ENCODE assay signal across 8 cellular contexts in genomic region chr17:75896360-75897075, GRCh38. TPM values are rescaled to one million over a fixed set of nuclear protein-coding genes. Genes with fewer than 3 reads are reported as not detected.
A peak's percentile ranks its signal among the peaks of the same experiment; 100 is the strongest.
DNase-seq lines count a peak whose midpoint lies in the region; ATAC-seq and TF ChIP-seq lines count a peak whose summit lies in the region.

A gene with protein sequence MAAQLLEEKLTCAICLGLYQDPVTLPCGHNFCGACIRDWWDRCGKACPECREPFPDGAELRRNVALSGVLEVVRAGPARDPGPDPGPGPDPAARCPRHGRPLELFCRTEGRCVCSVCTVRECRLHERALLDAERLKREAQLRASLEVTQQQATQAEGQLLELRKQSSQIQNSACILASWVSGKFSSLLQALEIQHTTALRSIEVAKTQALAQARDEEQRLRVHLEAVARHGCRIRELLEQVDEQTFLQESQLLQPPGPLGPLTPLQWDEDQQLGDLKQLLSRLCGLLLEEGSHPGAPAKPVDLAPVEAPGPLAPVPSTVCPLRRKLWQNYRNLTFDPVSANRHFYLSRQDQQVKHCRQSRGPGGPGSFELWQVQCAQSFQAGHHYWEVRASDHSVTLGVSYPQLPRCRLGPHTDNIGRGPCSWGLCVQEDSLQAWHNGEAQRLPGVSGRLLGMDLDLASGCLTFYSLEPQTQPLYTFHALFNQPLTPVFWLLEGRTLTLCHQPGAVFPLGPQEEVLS (minus strand): TSS chr17:75896951. CDS start chr17:75896937, 14 bp downstream.

- H3K27me3 ChIP-seq in left lung: no peaks in the 10 kb centered on the region

- H3K9me3 ChIP-seq in left lung: no peaks in the 10 kb centered on the region

- peaks cover 0 to 55% of the 10 kb centered on the region in 2 donors for H3K36me3 ChIP-seq in left lung

- intact Hi-C loops in left lung (cut with DNase I): loop anchor here in 1 of 2 donors (10.0 kb wide), 1 partner anchor 122 kb away; a partner anchor contains a TSS

- peaks cover 17 to 28% of the 10 kb centered on the region in 2 donors for H3K4me1 ChIP-seq in left lung

- H3K27ac ChIP-seq in coronary artery: peak within 1 kb of the TSS; percentile 89 to 93
- H3K27ac ChIP-seq in left lung: peak within 1 kb of the TSS; percentile 92 to 94

- TF ChIP-seq CTCF in coronary artery (IDR thresholded peaks at IDR 0.05) (peak; percentile 53), left lung (IDR thresholded peaks at IDR 0.05) (peak in 1 of 2 donors; percentile 20)

- ATAC-seq in HG02943 (IDR thresholded peaks at IDR 0.05; ENCODE audit: low read depth, unreplicated experiment) (peak; percentile 47), left lung (peak; percentile 88)

- H3K4me3 ChIP-seq in coronary artery (peak within 1 kb of the TSS; percentile 76), left lung (peak within 1 kb of the TSS; percentile 67 to 68)

- peak; percentile 65 for DNase-seq in NK-92 treated with Interleukin-12 subunit alpha and Interleukin-12 subunit beta, amount 100 ng/mL, for 24 hours (lab: John Stamatoyannopoulos, UW)
- DNase-seq in NK-92 (lab: John Stamatoyannopoulos, UW; ENCODE audit: unreplicated experiment): no peak
- DNase-seq in NCI-H446 (lab: John Stamatoyannopoulos, UW): peak; percentile 37 to 87
- DNase-seq in activated CD4-positive, alpha-beta T cell treated with anti-CD3 and anti-CD28 coated beads for 48 hours: peak; percentile 84
- DNase-seq in coronary artery (ENCODE audit: low spot score): peak; percentile 93
- peak; percentile 88 to 96 for DNase-seq in left lung
- DNase-seq in stimulated activated CD4-positive, alpha-beta T cell treated with anti-CD3 and anti-CD28 coated beads, Interleukin-2, amount 100 ng/mL, for 48 hours: peak; percentile 73 to 84

RNA-seq across cellular contexts. Expression of the gene that starts here (rescaled TPM):
- 10 to 100 TPM; 26.3 to 35.1 TPM for total RNA-seq in left lung
